ENCODE assay signal across 8 cellular contexts in the genomic region with DNA sequence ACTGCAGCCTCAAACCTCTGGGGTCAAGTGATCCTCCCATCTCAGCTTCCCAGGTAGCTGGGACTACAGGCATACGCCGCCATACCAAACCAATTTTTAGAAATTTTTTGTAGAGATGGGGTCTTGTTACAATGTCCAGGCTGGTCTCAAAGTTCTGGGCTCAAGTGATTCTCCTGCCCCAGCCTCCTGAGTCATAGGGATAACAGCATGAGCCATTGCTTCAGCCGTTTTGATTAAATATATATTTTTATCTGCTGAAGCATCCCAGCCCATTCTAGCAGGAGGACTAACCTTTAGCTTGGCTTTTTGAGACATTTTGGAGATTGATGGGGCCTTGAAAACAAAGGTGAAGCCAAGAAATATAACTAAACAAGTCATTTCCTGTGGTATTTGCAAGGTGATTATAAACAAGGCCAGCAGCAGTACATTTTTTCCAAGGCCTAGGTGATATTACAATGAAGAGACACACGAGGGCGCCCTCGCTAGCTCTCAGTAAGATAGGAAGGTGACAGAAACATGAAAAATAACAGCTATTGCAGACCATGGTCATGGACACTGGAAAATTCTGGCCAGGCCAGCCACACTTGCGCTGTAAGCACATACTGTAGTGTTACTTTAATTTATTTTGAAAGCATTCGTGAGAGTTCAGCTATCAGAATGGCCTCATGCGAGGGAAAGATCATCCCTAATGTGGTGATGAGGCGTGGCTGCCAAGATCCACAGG.
DNase-seq lines count a peak whose midpoint lies in the region; ATAC-seq, FAIRE-seq and TF ChIP-seq lines count a peak whose summit lies in the region.

No MANE protein-coding gene starts in this region.

- H4K20me1 ChIP-seq in Loucy (ENCODE audit: insufficient read depth, low read length, poor library complexity, severe bottlenecking): no peaks in the 10 kb centered on the region

- H2AFZ ChIP-seq in Loucy (ENCODE audit: low read length): no peak overlapping the region

- H3K27ac ChIP-seq in RWPE2 (ENCODE audit: poor library complexity, severe bottlenecking): no peak overlapping the region

- peaks cover 17% of the 10 kb centered on the region for H3K4me1 Mint-ChIP-seq in activated T-helper 2 cell treated with anti-CD3 and anti-CD28 coated beads, Interferon-gamma antibody, Interleukin-2, Interleukin-4, amounts not matched to agents 10 μg/mL and 5 μg/mL and 100 μg/mL, durations not matched to agents 14 hours and 24 hours and 36 hours (ENCODE audit: low read depth)

- H3K27me3 Mint-ChIP-seq in activated T-helper 2 cell treated with anti-CD3 and anti-CD28 coated beads, Interferon-gamma antibody, Interleukin-2, Interleukin-4, amounts not matched to agents 10 μg/mL and 5 μg/mL and 100 μg/mL, durations not matched to agents 14 hours and 24 hours and 36 hours (ENCODE audit: low read depth): no peaks in the 10 kb centered on the region

- intact Hi-C loops in activated T-helper 2 cell treated with anti-CD3 and anti-CD28 coated beads, Interferon-gamma antibody, Interleukin-2, Interleukin-4, amounts not matched to agents 10 μg/mL and 5 μg/mL and 100 μg/mL, durations not matched to agents 14 hours and 24 hours and 36 hours (cut with micrococcal nuclease): loop anchor here (1.0 to 5.0 kb wide), 3 partner anchors 50 to 274 kb away; no protein-coding TSS in a partner anchor
- intact Hi-C loops in posterior vena cava (cut with DNase I): loop anchor here (2.0 to 10.0 kb wide), 3 partner anchors 110 to 122 kb away; no protein-coding TSS in a partner anchor

- no peaks in the 10 kb centered on the region for H3K9me2 ChIP-seq in Loucy (replicated peaks; ENCODE audit: low read depth, low read length)

- H3K27me3 ChIP-seq in Loucy (ENCODE audit: insufficient read depth, low read length, poor library complexity, severe bottlenecking): no peaks in the 10 kb centered on the region
- no peaks in the 10 kb centered on the region for H3K27me3 ChIP-seq in RWPE2 (ENCODE audit: insufficient read depth, poor library complexity, severe bottlenecking)

- no peak overlapping the region for H3K4me2 ChIP-seq in Loucy (ENCODE audit: low read depth, low read length, poor library complexity, severe bottlenecking)

- H3K4me3 ChIP-seq in Loucy (ENCODE audit: low read length, poor library complexity, severe bottlenecking): no peak overlapping the region
- H3K4me3 ChIP-seq in RWPE2 (ENCODE audit: severe bottlenecking): no peak overlapping the region

- H3K4me1 ChIP-seq in Loucy (ENCODE audit: insufficient read depth, low read length, poor library complexity, severe bottlenecking): peaks cover 5% of the 10 kb centered on the region
- no peaks in the 10 kb centered on the region for H3K4me1 ChIP-seq in RWPE2 (ENCODE audit: insufficient read depth, poor library complexity, severe bottlenecking)

- no peaks in the 10 kb centered on the region for H3F3A ChIP-seq in Loucy (ENCODE audit: low read depth)

- no peak for FAIRE-seq in urothelium cell line (lab: Jason Lieb, UNC)

- H3K9me3 Mint-ChIP-seq in activated T-helper 2 cell treated with anti-CD3 and anti-CD28 coated beads, Interferon-gamma antibody, Interleukin-2, Interleukin-4, amounts not matched to agents 10 μg/mL and 5 μg/mL and 100 μg/mL, durations not matched to agents 14 hours and 24 hours and 36 hours: no peaks in the 10 kb centered on the region

- H3K9me3 ChIP-seq in Loucy (ENCODE audit: insufficient read depth, low read depth, low read length) (no peaks in the 10 kb centered on the region), RWPE2 (ENCODE audit: severe bottlenecking) (no peaks in the 10 kb centered on the region)

- H3K36me3 ChIP-seq in Loucy (ENCODE audit: insufficient read depth, low read length) (peaks cover 35% of the 10 kb centered on the region; the same call in 1 of the 2 replicates), RWPE2 (ENCODE audit: low read depth) (peaks cover 21% of the 10 kb centered on the region)

- H3K36me3 Mint-ChIP-seq in activated T-helper 2 cell treated with anti-CD3 and anti-CD28 coated beads, Interferon-gamma antibody, Interleukin-2, Interleukin-4, amounts not matched to agents 10 μg/mL and 5 μg/mL and 100 μg/mL, durations not matched to agents 14 hours and 24 hours and 36 hours (ENCODE audit: low read depth): peaks cover 42% of the 10 kb centered on the region

- TF ChIP-seq CTCF in GM12873 (IDR thresholded peaks at IDR 0.05; ENCODE audit: insufficient read depth, low read depth, low read length, missing control alignments) (peak; percentile 79), Loucy (conservative IDR thresholded peaks at IDR 0.05; ENCODE audit: low read length) (peak; percentile 95), RWPE2 (IDR thresholded peaks at IDR 0.05; ENCODE audit: poor library complexity, severe bottlenecking) (peak; percentile 97)

- ATAC-seq in RWPE2 (ENCODE audit: low read depth): peak; percentile 64

- DNase-seq in RWPE2 (ENCODE audit: low spot score) (no peak), foreskin melanocyte (peak; percentile 52), posterior vena cava (ENCODE audit: low spot score) (peak; percentile 85), urothelium cell line (ENCODE audit: low spot score) (peak; percentile 48), middle frontal gyrus (ENCODE audit: extremely low spot score, low spot score) (no peak)
- peak; percentile 69 for DNase-seq in activated T-helper 2 cell treated with anti-CD3 and anti-CD28 coated beads, Interferon-gamma antibody, Interleukin-2, Interleukin-4, amounts not matched to agents 10 μg/mL and 5 μg/mL and 100 μg/mL, durations not matched to agents 14 hours and 24 hours and 36 hours (ENCODE audit: low spot score)

- H3K27ac Mint-ChIP-seq in activated T-helper 2 cell treated with anti-CD3 and anti-CD28 coated beads, Interferon-gamma antibody, Interleukin-2, Interleukin-4, amounts not matched to agents 10 μg/mL and 5 μg/mL and 100 μg/mL, durations not matched to agents 14 hours and 24 hours and 36 hours: peak overlapping the region; percentile 86

- H3K79me2 ChIP-seq in Loucy (ENCODE audit: insufficient read depth, low read length): no peaks in the 10 kb centered on the region

- H3K4me3 Mint-ChIP-seq in activated T-helper 2 cell treated with anti-CD3 and anti-CD28 coated beads, Interferon-gamma antibody, Interleukin-2, Interleukin-4, amounts not matched to agents 10 μg/mL and 5 μg/mL and 100 μg/mL, durations not matched to agents 14 hours and 24 hours and 36 hours (ENCODE audit: low read depth): no peak overlapping the region

- H3K9ac ChIP-seq in Loucy (ENCODE audit: low read depth, low read length, poor library complexity, severe bottlenecking): no peak overlapping the region

Comparison
In these comparisons a context has a peak if more than half of its experiments do, and no peak if none do; other contexts are left out.
1. DNase-seq: peak in activated T-helper 2 cell treated with anti-CD3 and anti-CD28 coated beads, Interferon-gamma antibody, Interleukin-2, Interleukin-4, amounts not matched to agents 10 μg/mL and 5 μg/mL and 100 μg/mL, durations not matched to agents 14 hours and 24 hours and 36 hours (single experiment), foreskin melanocyte (single experiment), posterior vena cava (single experiment) and urothelium cell line (single experiment); none in RWPE2 (single experiment) and middle frontal gyrus (single experiment).
2. Peak in every context shown above with its lines, with median percentiles within 50 percentile points of each other: CTCF ChIP-seq.